1 cellular context compared by ENCODE assay signal in genomic region chr17:4968916-4969550, GRCh38.
A peak's percentile ranks its signal among the peaks of the same experiment; 100 is the strongest.
TF ChIP-seq lines count a peak whose summit lies in the region.

No MANE protein-coding gene starts in this region.

TF ChIP-seq in HepG2, 621 proteins besides CTCF, POLR2A, EP300 and RAD21 (continues in another document):
- TF ChIP-seq ZFY (CRISPR knock-in tag; IDR thresholded peaks at IDR 0.05) (peak; percentile 31; the same call in 1 of the 2 replicates), IRF9 (CRISPR knock-in tag; IDR thresholded peaks at IDR 0.05; ENCODE audit: borderline replicate concordance) (no peak), ATF6 (CRISPR knock-in tag; conservative IDR thresholded peaks at IDR 0.05) (no peak), ZBTB7B (CRISPR knock-in tag; IDR thresholded peaks at IDR 0.05) (no peak), PCBP1 (IDR thresholded peaks at IDR 0.05; ENCODE audit: borderline replicate concordance, low read depth, low read length) (no peak), POGK (CRISPR knock-in tag; conservative IDR thresholded peaks at IDR 0.05) (0 out of 2 replicates have a peak, but pooled peaks have one; percentile 56), NKX3-1 (CRISPR knock-in tag; IDR thresholded peaks at IDR 0.05) (no peak), ZFX (CRISPR knock-in tag; IDR thresholded peaks at IDR 0.05; ENCODE audit: low read depth) (peak; percentile 40; the same call in 1 of the 2 replicates), NFYC (CRISPR knock-in tag; IDR thresholded peaks at IDR 0.05) (no peak), ZNF567 (CRISPR knock-in tag; IDR thresholded peaks at IDR 0.05; ENCODE audit: borderline replicate concordance) (no peak), ZNF124 (CRISPR knock-in tag; IDR thresholded peaks at IDR 0.05) (no peak), ZMAT3 (CRISPR knock-in tag; conservative IDR thresholded peaks at IDR 0.05) (0 out of 2 replicates have a peak, but pooled peaks have one; percentile 51), GLMP (CRISPR knock-in tag; IDR thresholded peaks at IDR 0.05; ENCODE audit: borderline replicate concordance) (no peak), ZNF879 (CRISPR knock-in tag; IDR thresholded peaks at IDR 0.05) (peak; percentile 74; the same call in 1 of the 2 replicates), SAP130 (CRISPR knock-in tag; IDR thresholded peaks at IDR 0.05; ENCODE audit: low read depth) (peak; percentile 56), MEIS2 (CRISPR knock-in tag; IDR thresholded peaks at IDR 0.05) (no peak), TFDP1 (CRISPR knock-in tag; IDR thresholded peaks at IDR 0.05; ENCODE audit: borderline replicate concordance) (no peak), ZNF780A (CRISPR knock-in tag; IDR thresholded peaks at IDR 0.05) (0 out of 2 replicates have a peak, but pooled peaks have one; percentile 4), GABPB1 (CRISPR knock-in tag; IDR thresholded peaks at IDR 0.05) (peak; percentile 17; the same call in 1 of the 2 replicates), CCDC6 (CRISPR knock-in tag; IDR thresholded peaks at IDR 0.05) (0 out of 2 replicates have a peak, but pooled peaks have one; percentile 1), ZBTB21 (CRISPR knock-in tag; IDR thresholded peaks at IDR 0.05) (no peak), ZNF431 (CRISPR knock-in tag; IDR thresholded peaks at IDR 0.05; ENCODE audit: borderline replicate concordance, low read depth) (0 out of 2 replicates have a peak, but pooled peaks have one; percentile 4), CBX1 (IDR thresholded peaks at IDR 0.05; ENCODE audit: low read depth) (no peak), ATF4 (CRISPR knock-in tag; IDR thresholded peaks at IDR 0.05) (peak in 1 of 2 experiments; percentile 90; a peak in 2 of 4 replicates), MYNN (CRISPR knock-in tag; IDR thresholded peaks at IDR 0.05; ENCODE audit: low read depth) (0 out of 2 replicates have a peak, but pooled peaks have one; percentile 47), ZMAT5 (CRISPR knock-in tag; IDR thresholded peaks at IDR 0.05; ENCODE audit: borderline replicate concordance, low read depth) (no peak), REPIN1 (CRISPR knock-in tag; IDR thresholded peaks at IDR 0.05; ENCODE audit: borderline replicate concordance, low read depth) (no peak), MAZ (IDR thresholded peaks at IDR 0.05; ENCODE audit: borderline replicate concordance, low read depth, low read length) (peak; percentile 14; the same call in 1 of the 2 replicates), MAZ (CRISPR knock-in tag; IDR thresholded peaks at IDR 0.05; ENCODE audit: low read depth) (no peak; the same call in 1 of the 2 replicates), KLF15 (CRISPR knock-in tag; IDR thresholded peaks at IDR 0.05; ENCODE audit: borderline replicate concordance) (no peak), SMARCC2 (IDR thresholded peaks at IDR 0.05) (no peak), ELF1 (CRISPR knock-in tag; IDR thresholded peaks at IDR 0.05) (peak; percentile 2; the same call in 1 of the 2 replicates), GATAD1 (CRISPR knock-in tag; IDR thresholded peaks at IDR 0.05) (no peak), UBTF (CRISPR knock-in tag; IDR thresholded peaks at IDR 0.05) (peak; percentile 57; the same call in 1 of the 2 replicates), GATAD2A (CRISPR knock-in tag; IDR thresholded peaks at IDR 0.05) (no peak), SRF (IDR thresholded peaks at IDR 0.05; ENCODE audit: low read depth, low read length) (no peak), HNF1B (CRISPR knock-in tag; IDR thresholded peaks at IDR 0.05) (no peak), CENPBD1 (CRISPR knock-in tag; IDR thresholded peaks at IDR 0.05; ENCODE audit: borderline replicate concordance, low read depth) (no peak), XRCC5 (optimal IDR thresholded peaks at IDR 0.05; ENCODE audit: low read length) (no peak), ZNF180 (CRISPR knock-in tag; IDR thresholded peaks at IDR 0.05; ENCODE audit: borderline replicate concordance, low read depth) (no peak), SALL1 (CRISPR knock-in tag; IDR thresholded peaks at IDR 0.05) (0 out of 2 replicates have a peak, but pooled peaks have one; percentile 41), EED (CRISPR knock-in tag; IDR thresholded peaks at IDR 0.05) (no peak), POLR2G (IDR thresholded peaks at IDR 0.05; ENCODE audit: low read depth, low read length) (peak; percentile 37; the same call in 1 of the 2 replicates), HNRNPK (IDR thresholded peaks at IDR 0.05; ENCODE audit: low read depth, low read length, poor library complexity, severe bottlenecking) (peak; percentile 27), ZFP36L1 (CRISPR knock-in tag; IDR thresholded peaks at IDR 0.05) (no peak), NAIF1 (CRISPR knock-in tag; IDR thresholded peaks at IDR 0.05; ENCODE audit: borderline replicate concordance) (0 out of 2 replicates have a peak, but pooled peaks have one; percentile 55), ZKSCAN1 (IDR thresholded peaks at IDR 0.05; ENCODE audit: low read length) (no peak), ADNP (CRISPR knock-in tag; IDR thresholded peaks at IDR 0.05) (no peak), CEBPB (IDR thresholded peaks at IDR 0.05; ENCODE audit: borderline replicate concordance, low read depth, low read length) (peak; percentile 7; the same call in 1 of the 2 replicates), ZNF329 (CRISPR knock-in tag; IDR thresholded peaks at IDR 0.05; ENCODE audit: low read depth) (no peak), FOXM1 (CRISPR knock-in tag; IDR thresholded peaks at IDR 0.05) (no peak), ZNF556 (CRISPR knock-in tag; IDR thresholded peaks at IDR 0.05; ENCODE audit: borderline replicate concordance) (0 out of 2 replicates have a peak, but pooled peaks have one; percentile 11), NFYB (CRISPR knock-in tag; IDR thresholded peaks at IDR 0.05) (no peak), ZNF639 (CRISPR knock-in tag; conservative IDR thresholded peaks at IDR 0.05) (no peak)
